Comparison of ENCODE assay signal across 13 cellular contexts in genomic region chr11:73343076-73343833, GRCh38. TPM values are rescaled to one million over a fixed set of nuclear protein-coding genes. Genes with fewer than 3 reads are reported as not detected.
DNase-seq lines count a peak whose midpoint lies in the region; ATAC-seq and TF ChIP-seq lines count a peak whose summit lies in the region.
"Had no signal": no experiment of that assay in that cellular context is flagged by ENCODE, and none has a peak within 500 bp of the region (broad histone marks: within the 10 kb centered on the region; RNA-seq: fewer than 3 reads in every experiment).

No MANE protein-coding gene starts in this region.

- CTCF ChIA-PET in Caco-2 (lab: Charles Lee), result interaction anchor here (0.6 to 3.2 kb wide), 3 partner anchors 8 to 1264 kb away, joined by 3 to 18 read pairs (median 4); no protein-coding TSS in a partner anchor

- H3K4me1 ChIP-seq in Caco-2 (no peaks in the 10 kb centered on the region), heart left ventricle (peaks cover 0 to 59% (median 24%) of the 10 kb centered on the region in 12 donors)

- H3K27me3 ChIP-seq in Caco-2 (replicated peaks; ENCODE audit: control insufficient read depth, insufficient read depth, low read length) (no peaks in the 10 kb centered on the region), heart left ventricle (no peaks in the 10 kb centered on the region)

- DNase-seq in Caco-2, result peak in 1 of 2 experiments; percentile 34
- peak; percentile 58 for DNase-seq in NCI-H69 (lab: John Stamatoyannopoulos, UW)
- no peak for DNase-seq in heart left ventricle
- DNase-seq in progenitor cell of endocrine pancreas (ENCODE audit: low spot score, unreplicated experiment), result no peak
- no peak for DNase-seq in GM03348 (ENCODE audit: low spot score)
- DNase-seq in KBM-7, result no peak
- no peak for DNase-seq in COLO829 (ENCODE audit: low spot score)
- DNase-seq: activated T-cell treated with anti-CD3 and anti-CD28 coated beads, Interleukin-2, amount 50 U/mL, for 24 hours; GDM1; NCI-H2171; RPMI8226; stimulated activated CD4-positive, alpha-beta T cell treated with anti-CD3 and anti-CD28 coated beads, Interleukin-4, amount 100 ng/mL, for 24 hours had no signal

- no peak overlapping the region for H3K27ac Mint-ChIP-seq in Caco-2 (ENCODE audit: unreplicated experiment)
- no peak overlapping the region for H3K27ac Mint-ChIP-seq in progenitor cell of endocrine pancreas
- H3K27ac Mint-ChIP-seq: activated T-cell treated with anti-CD3 and anti-CD28 coated beads, Interleukin-2, amount 50 U/mL, for 24 hours had no signal

- POLR2A ChIA-PET in Caco-2 (lab: Charles Lee), result no interaction called here

- no peak overlapping the region for H3K4me3 Mint-ChIP-seq in Caco-2 (ENCODE audit: unreplicated experiment)
- peak overlapping the region; percentile 54 for H3K4me3 Mint-ChIP-seq in progenitor cell of endocrine pancreas (ENCODE audit: low read depth)
- H3K4me3 Mint-ChIP-seq: activated T-cell treated with anti-CD3 and anti-CD28 coated beads, Interleukin-2, amount 50 U/mL, for 24 hours had no signal

- WGBS in heart left ventricle, 4 donors, result 45 to 75% (median 50%) methylated on average over 10 to 39 of the region's 39 CpGs

- TF ChIP-seq POLR2A in heart left ventricle (IDR thresholded peaks at IDR 0.05), result no peak

- H3K27ac ChIP-seq in heart left ventricle, result peak overlapping the region in 4 of 12 donors; percentile 2 to 45 (median 10)

- H3K36me3 ChIP-seq in Caco-2 (ENCODE audit: control insufficient read depth, insufficient read depth, low read length), result peaks cover 4% of the 10 kb centered on the region; the same call in 1 of the 2 replicates
- peaks cover 0 to 16% (median 11%) of the 10 kb centered on the region in 9 donors for H3K36me3 ChIP-seq in heart left ventricle

- peaks cover 24% of the 10 kb centered on the region for H3K36me3 Mint-ChIP-seq in Caco-2 (ENCODE audit: insufficient read depth, unreplicated experiment)
- H3K36me3 Mint-ChIP-seq in progenitor cell of endocrine pancreas (ENCODE audit: insufficient read depth), result peaks cover 4% of the 10 kb centered on the region

- H3K27me3 Mint-ChIP-seq in Caco-2 (ENCODE audit: insufficient read depth, unreplicated experiment) (no peaks in the 10 kb centered on the region), progenitor cell of endocrine pancreas (peaks cover 4% of the 10 kb centered on the region)

- intact Hi-C loops in Caco-2 (cut with micrococcal nuclease; ENCODE audit: unreplicated experiment) (no loop called here), heart left ventricle (cut with DNase I) (no loop called here)

- no TSS peak for BruUV-seq in Caco-2 (replicated peaks; lab: Mats Ljungman, UMichigan)

- in situ Hi-C loops in KBM-7 (cut with MboI; ENCODE audit: low pct_unique_long_range_greater_than_20kb, low sequenced_read_pairs), result no loop called here

- H3K4me1 Mint-ChIP-seq in Caco-2 (ENCODE audit: low read depth, unreplicated experiment), result no peaks in the 10 kb centered on the region
- peaks cover 9% of the 10 kb centered on the region for H3K4me1 Mint-ChIP-seq in progenitor cell of endocrine pancreas (ENCODE audit: low read depth)

- H3K4me3 ChIP-seq in Caco-2 (ENCODE audit: low read depth, low read length) (peak overlapping the region; percentile 31), heart left ventricle (peak overlapping the region in 10 of 12 donors; percentile 5 to 54 (median 42))

- TF ChIP-seq CTCF in Caco-2 (IDR thresholded peaks at IDR 0.05; ENCODE audit: insufficient read depth in 1 of 2, low read depth in 1 of 2, low read length in 1 of 2, severe bottlenecking in 1 of 2, unreplicated experiment in 1 of 2) (no peak), heart left ventricle (IDR thresholded peaks at IDR 0.05) (no peak), progenitor cell of endocrine pancreas (IDR thresholded peaks at IDR 0.05; ENCODE audit: unreplicated experiment) (no peak)

- no peaks in the 10 kb centered on the region for H3K9me3 Mint-ChIP-seq in Caco-2 (ENCODE audit: unreplicated experiment)
- H3K9me3 Mint-ChIP-seq in progenitor cell of endocrine pancreas (ENCODE audit: low read depth), result no peaks in the 10 kb centered on the region
- H3K9me3 Mint-ChIP-seq: activated T-cell treated with anti-CD3 and anti-CD28 coated beads, Interleukin-2, amount 50 U/mL, for 24 hours had no signal

- ATAC-seq in heart left ventricle, result peak in 2 of 4 donors; percentile 3 to 11
- no peak for ATAC-seq in GM21390 (IDR thresholded peaks at IDR 0.05; ENCODE audit: unreplicated experiment)

- H3K9me3 ChIP-seq in Caco-2 (no peaks in the 10 kb centered on the region), heart left ventricle (no peaks in the 10 kb centered on the region)

RNA-seq across cellular contexts. Expression of gene RELT, which starts 32.9 kb away (rescaled TPM):
- total RNA-seq in Caco-2 (2022) (11.7 and 12.7 TPM in 2 replicates), heart left ventricle (10 to 100 TPM in 1 of 9 donors, 1 to 10 TPM in 8; 1.0 to 13.9 (median 2.6) TPM), progenitor cell of endocrine pancreas (5.3 and 5.7 TPM in 2 replicates)
- 1 to 10 TPM; 1.3 to 7.5 TPM for polyA plus RNA-seq in heart left ventricle

RNA-seq across cellular contexts. Expression of gene ARHGEF17, which starts 35.2 kb away (rescaled TPM):
- 77.9 and 78.1 TPM in 2 replicates for total RNA-seq in Caco-2 (2022)
- total RNA-seq in heart left ventricle, result 10 to 100 TPM; 47.0 to 83.9 (median 56.5) TPM
- 10 to 100 TPM; 27.5 to 60.0 TPM for polyA plus RNA-seq in heart left ventricle
- total RNA-seq in progenitor cell of endocrine pancreas, result 71.4 and 77.0 TPM in 2 replicates
